Comparison of ENCODE assay signal across 11 cellular contexts in the genomic region with DNA sequence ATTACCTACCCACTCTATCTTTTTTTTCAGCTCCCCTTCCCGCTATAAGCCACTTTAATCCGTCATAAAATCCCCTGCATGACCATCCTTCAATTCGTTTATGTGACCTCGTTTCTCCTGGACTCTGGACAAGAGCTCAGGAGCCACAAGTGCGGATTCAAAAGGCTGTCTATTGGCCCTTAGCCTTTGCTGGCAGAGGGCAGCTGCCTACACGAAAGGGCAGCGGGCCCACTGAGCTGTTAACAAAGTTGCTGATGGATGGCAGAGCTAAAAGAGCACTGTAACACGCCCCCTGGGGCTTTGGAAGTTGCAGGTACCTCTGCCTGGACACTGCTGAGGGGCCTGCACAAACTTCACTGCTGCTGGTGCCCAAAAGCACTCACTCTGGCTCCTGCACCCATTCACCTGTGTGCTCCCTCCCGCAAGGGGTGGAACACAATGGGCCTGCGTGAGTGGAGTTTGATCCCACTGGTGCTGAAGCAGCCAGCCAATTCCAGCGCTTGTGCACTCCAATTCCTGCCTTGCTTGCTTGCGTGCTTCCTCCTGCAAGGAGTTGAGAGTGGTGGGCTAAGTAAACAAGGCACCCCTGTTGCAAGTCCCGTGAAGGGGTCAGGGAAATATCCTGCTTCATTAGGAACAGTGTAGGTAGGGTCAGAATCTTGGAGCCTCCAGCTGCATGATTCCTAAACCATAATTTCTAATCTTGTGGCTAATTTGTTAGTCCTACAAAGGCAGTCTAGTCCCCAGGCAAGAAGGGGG.
"Had no signal": no experiment of that assay in that cellular context is flagged by ENCODE, and none has a peak within 500 bp of the region (broad histone marks: within the 10 kb centered on the region; RNA-seq: fewer than 3 reads in every experiment).

No MANE protein-coding gene starts in this region.

- DNase-seq: activated CD4-positive, alpha-beta T cell treated with anti-CD3 and anti-CD28 coated beads, Interleukin-2, amount 50 U/mL, for 4 hours; activated CD4-positive, CD25-positive, alpha-beta regulatory T cell treated with anti-CD3 and anti-CD28 coated beads, Interleukin-2, amount 50 U/mL, for 72 hours; activated CD8-positive, alpha-beta memory T cell treated with anti-CD3 and anti-CD28 coated beads, Interleukin-2, amount 10 ng/mL, durations not matched to agents 7 days and 5 days; activated gamma-delta T cell; activated T-cell treated with anti-CD3 and anti-CD28 coated beads, Interleukin-2, amount 50 U/mL, for 24 hours; brain microvascular endothelial cell; nucleus accumbens; stimulated activated CD4-positive, alpha-beta T cell treated with anti-CD3 and anti-CD28 coated beads, Interleukin-4, amount 100 ng/mL, for 24 hours; tibial artery had no signal

- H3K4me3 ChIP-seq: gastroesophageal sphincter, tibial artery had no signal

- H3K9me3 Mint-ChIP-seq: activated T-cell treated with anti-CD3 and anti-CD28 coated beads, Interleukin-2, amount 50 U/mL, for 24 hours had no signal

- H3K27ac ChIP-seq: brain microvascular endothelial cell, gastroesophageal sphincter, tibial artery had no signal

- H3K27ac Mint-ChIP-seq: activated CD8-positive, alpha-beta memory T cell treated with anti-CD3 and anti-CD28 coated beads, Interleukin-2, amount 10 ng/mL, durations not matched to agents 7 days and 5 days; activated naive CD8-positive, alpha-beta T cell had no signal

- H3K4me3 Mint-ChIP-seq: activated CD8-positive, alpha-beta memory T cell treated with anti-CD3 and anti-CD28 coated beads, Interleukin-2, amount 10 ng/mL, durations not matched to agents 7 days and 5 days; activated naive CD8-positive, alpha-beta T cell; activated T-cell treated with anti-CD3 and anti-CD28 coated beads, Interleukin-2, amount 50 U/mL, for 24 hours had no signal

- H3K36me3 ChIP-seq: brain microvascular endothelial cell, gastroesophageal sphincter, tibial artery had no signal

- H3K4me1 ChIP-seq: gastroesophageal sphincter, tibial artery had no signal

- H3K27me3 ChIP-seq: brain microvascular endothelial cell, gastroesophageal sphincter, tibial artery had no signal

- H3K27me3 Mint-ChIP-seq: activated CD8-positive, alpha-beta memory T cell treated with anti-CD3 and anti-CD28 coated beads, Interleukin-2, amount 10 ng/mL, durations not matched to agents 7 days and 5 days; activated naive CD8-positive, alpha-beta T cell; activated T-cell treated with anti-CD3 and anti-CD28 coated beads, Interleukin-2, amount 50 U/mL, for 24 hours had no signal

- ATAC-seq: activated CD8-positive, alpha-beta memory T cell treated with anti-CD3 and anti-CD28 coated beads, Interleukin-2, amount 10 ng/mL, durations not matched to agents 7 days and 5 days; gastroesophageal sphincter had no signal
